Comparison of ENCODE assay signal across 1 cellular context in genomic region chr3:11820540-11821041, GRCh38.
TF ChIP-seq lines count a peak whose summit lies in the region.

No MANE protein-coding gene starts in this region.

TF ChIP-seq in A549, 52 proteins besides CTCF, POLR2A, EP300 and RAD21 (continued from another document):
- TF ChIP-seq HMGXB4 (CRISPR knock-in tag; IDR thresholded peaks at IDR 0.05; ENCODE audit: borderline replicate concordance): no peak
- no peak for TF ChIP-seq ZNF302 (CRISPR knock-in tag; IDR thresholded peaks at IDR 0.05)
- TF ChIP-seq CBX8 (IDR thresholded peaks at IDR 0.05): no peak
- TF ChIP-seq USF2 (IDR thresholded peaks at IDR 0.05): no peak
- TF ChIP-seq HOXB13 (CRISPR knock-in tag; IDR thresholded peaks at IDR 0.05; ENCODE audit: low read depth): no peak
- TF ChIP-seq, protein P1, sequence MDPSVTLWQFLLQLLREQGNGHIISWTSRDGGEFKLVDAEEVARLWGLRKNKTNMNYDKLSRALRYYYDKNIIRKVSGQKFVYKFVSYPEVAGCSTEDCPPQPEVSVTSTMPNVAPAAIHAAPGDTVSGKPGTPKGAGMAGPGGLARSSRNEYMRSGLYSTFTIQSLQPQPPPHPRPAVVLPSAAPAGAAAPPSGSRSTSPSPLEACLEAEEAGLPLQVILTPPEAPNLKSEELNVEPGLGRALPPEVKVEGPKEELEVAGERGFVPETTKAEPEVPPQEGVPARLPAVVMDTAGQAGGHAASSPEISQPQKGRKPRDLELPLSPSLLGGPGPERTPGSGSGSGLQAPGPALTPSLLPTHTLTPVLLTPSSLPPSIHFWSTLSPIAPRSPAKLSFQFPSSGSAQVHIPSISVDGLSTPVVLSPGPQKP (IDR thresholded peaks at IDR 0.05; ENCODE audit: low read depth, low read length): no peak
